ENCODE assay signal across 9 cellular contexts in the genomic region with DNA sequence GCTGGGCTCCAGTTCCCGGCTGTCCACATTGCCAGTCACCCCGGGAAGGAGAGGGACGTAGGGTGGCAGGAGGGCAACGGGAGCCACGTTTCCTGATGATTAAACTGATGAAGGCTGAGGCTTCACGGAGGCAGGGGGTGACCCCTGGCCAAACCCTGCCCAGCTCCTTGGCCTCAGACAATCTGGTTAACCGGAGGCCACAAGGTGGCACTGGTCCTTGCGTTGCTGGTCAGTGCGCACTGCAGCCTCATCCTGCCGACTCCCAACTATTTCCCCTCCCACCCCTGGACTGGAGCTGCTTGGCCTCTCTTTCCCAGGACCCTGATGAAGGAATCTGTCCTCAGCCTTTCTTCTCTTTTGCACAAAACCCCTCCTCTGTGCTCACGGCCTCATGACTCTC.
DNase-seq lines count a peak whose midpoint lies in the region; ATAC-seq and TF ChIP-seq lines count a peak whose summit lies in the region.
"Had no signal": no experiment of that assay in that cellular context is flagged by ENCODE, and none has a peak within 500 bp of the region (broad histone marks: within the 10 kb centered on the region; RNA-seq: fewer than 3 reads in every experiment).

No MANE protein-coding gene starts in this region.

- H3K36me3 Mint-ChIP-seq in CD8-positive, alpha-beta memory T cell, result no peaks in the 10 kb centered on the region

- no peak overlapping the region for H3K4me2 ChIP-seq in parathyroid adenoma (ENCODE audit: low read length)

- POLR2A ChIA-PET in CD8-positive, alpha-beta memory T cell (lab: Charles Lee), result no interaction called here

- H3K36me3 ChIP-seq in parathyroid adenoma (ENCODE audit: control insufficient read depth, insufficient read depth, low read length), result no peaks in the 10 kb centered on the region
- H3K36me3 ChIP-seq in CD8-positive, alpha-beta memory T cell (ENCODE audit: insufficient read depth, low read length), result no peaks in the 10 kb centered on the region

- H3K27me3 Mint-ChIP-seq in CD8-positive, alpha-beta memory T cell, result peaks cover 9 to 30% of the 10 kb centered on the region in 2 donors

- H3K9me3 Mint-ChIP-seq in CD8-positive, alpha-beta memory T cell, result no peaks in the 10 kb centered on the region
- H3K9me3 Mint-ChIP-seq: central memory CD8-positive, alpha-beta T cell had no signal

- H3K4me1 ChIP-seq in parathyroid adenoma, result no peaks in the 10 kb centered on the region
- H3K4me1 ChIP-seq in CD8-positive, alpha-beta memory T cell (ENCODE audit: insufficient read depth, low read length), result no peaks in the 10 kb centered on the region

- no peak for ATAC-seq in GM21786 (IDR thresholded peaks at IDR 0.05; ENCODE audit: unreplicated experiment)

- CTCF ChIA-PET in CD8-positive, alpha-beta memory T cell (lab: Charles Lee), result no interaction called here

- no peak overlapping the region for H3K27ac ChIP-seq in parathyroid adenoma
- no peak overlapping the region for H3K27ac ChIP-seq in CD8-positive, alpha-beta memory T cell (ENCODE audit: low read depth, low read length)

- no peak overlapping the region for H3K27ac Mint-ChIP-seq in CD8-positive, alpha-beta memory T cell

- no peak overlapping the region for H3K9ac ChIP-seq in parathyroid adenoma

- no peaks in the 10 kb centered on the region for H3K4me1 Mint-ChIP-seq in CD8-positive, alpha-beta memory T cell
- H3K4me1 Mint-ChIP-seq: central memory CD8-positive, alpha-beta T cell had no signal

- H3K9me3 ChIP-seq in parathyroid adenoma (ENCODE audit: control insufficient read depth, low read length), result no peaks in the 10 kb centered on the region
- H3K9me3 ChIP-seq in CD8-positive, alpha-beta memory T cell (ENCODE audit: low read length), result no peaks in the 10 kb centered on the region

- no peak overlapping the region for H3K4me3 Mint-ChIP-seq in CD8-positive, alpha-beta memory T cell
- H3K4me3 Mint-ChIP-seq: central memory CD8-positive, alpha-beta T cell had no signal

- no peak overlapping the region for H2AFZ ChIP-seq in parathyroid adenoma

- DNase-seq in DMS53 treated with DMSO at 0.1 percent for 48 hours (lab: John Stamatoyannopoulos, UW; ENCODE audit: unreplicated experiment), result peak; percentile 22
- DNase-seq in RPMI7951 (ENCODE audit: low read depth), result peak; percentile 32
- peak; percentile 56 for DNase-seq in fibroblast of the aortic adventitia (ENCODE audit: low read depth)
- DNase-seq in NCI-H2107 treated with DMSO at 0.1 percent for 48 hours (lab: John Stamatoyannopoulos, UW; ENCODE audit: unreplicated experiment), result no peak
- no peak for DNase-seq in CD8-positive, alpha-beta memory T cell
- DNase-seq in HPDE6-E6E7 (ENCODE audit: extremely low spot score), result no peak

- H3K4me3 ChIP-seq in fibroblast of the aortic adventitia (ENCODE audit: low read depth, low read length) (no peak overlapping the region), parathyroid adenoma (ENCODE audit: low read depth, low read length) (no peak overlapping the region)
- H3K4me3 ChIP-seq in CD8-positive, alpha-beta memory T cell (ENCODE audit: low read length), result no peak overlapping the region

- no peaks in the 10 kb centered on the region for H3K27me3 ChIP-seq in parathyroid adenoma (ENCODE audit: control insufficient read depth, insufficient read depth, low read length)
- H3K27me3 ChIP-seq in CD8-positive, alpha-beta memory T cell (ENCODE audit: insufficient read depth, low read length, poor library complexity, severe bottlenecking), result peaks cover 4% of the 10 kb centered on the region

- TF ChIP-seq CTCF in fibroblast of the aortic adventitia (IDR thresholded peaks at IDR 0.05; ENCODE audit: insufficient read depth, low read length) (peak; percentile 67), parathyroid adenoma (IDR thresholded peaks at IDR 0.05) (peak; percentile 30)

- H3K79me2 ChIP-seq in parathyroid adenoma, result no peaks in the 10 kb centered on the region

Comparison
In these comparisons a context has a peak if more than half of its experiments do, and no peak if none do; other contexts are left out.
1. DNase-seq: peak in DMS53 treated with DMSO at 0.1 percent for 48 hours (single experiment), RPMI7951 (single experiment) and fibroblast of the aortic adventitia (single experiment); none in NCI-H2107 treated with DMSO at 0.1 percent for 48 hours (single experiment), CD8-positive, alpha-beta memory T cell (0 of 5) and HPDE6-E6E7 (single experiment).